In the genomic region with DNA sequence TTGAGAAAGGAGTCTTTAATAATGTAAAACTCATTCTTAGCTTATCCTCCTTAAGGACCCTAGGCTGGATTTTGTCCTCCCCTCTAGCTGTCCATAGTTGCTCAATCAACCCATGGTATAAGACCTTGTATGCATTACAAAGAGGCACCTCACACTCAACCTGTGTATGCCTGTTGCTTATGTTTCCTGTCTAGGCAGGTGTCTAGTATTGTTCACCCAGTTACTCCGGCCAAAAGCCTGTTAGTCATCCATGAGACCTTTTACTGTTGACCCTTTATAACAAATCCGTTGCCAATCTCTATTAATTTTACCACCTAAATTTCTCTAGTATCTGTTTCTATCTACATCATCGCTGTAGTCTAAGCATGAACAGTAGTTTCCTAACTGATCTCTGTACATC, we compare ENCODE assay signal across 12 cellular contexts. TPM values are rescaled to one million over a fixed set of nuclear protein-coding genes. Genes with fewer than 3 reads are reported as not detected.
A peak's percentile ranks its signal among the peaks of the same experiment; 100 is the strongest.
DNase-seq lines count a peak whose midpoint lies in the region; ATAC-seq and TF ChIP-seq lines count a peak whose summit lies in the region.
"Had no signal": no experiment of that assay in that cellular context is flagged by ENCODE, and none has a peak within 500 bp of the region (broad histone marks: within the 10 kb centered on the region; RNA-seq: fewer than 3 reads in every experiment).

No MANE protein-coding gene starts in this region.

- H3K4me2 ChIP-seq in DOHH2 (ENCODE audit: low read length), result peak overlapping the region; percentile 74

- H3K27ac ChIP-seq in DOHH2 (ENCODE audit: low read depth, low read length), result no peak overlapping the region
- H3K27ac ChIP-seq: gastroesophageal sphincter had no signal

- peaks cover 5% of the 10 kb centered on the region; the same call in 1 of the 2 replicates for H3F3A ChIP-seq in DOHH2 (ENCODE audit: control insufficient read depth, insufficient read depth)

- ATAC-seq in GM19438 (IDR thresholded peaks at IDR 0.05; ENCODE audit: low read depth, unreplicated experiment) (peak; percentile 27), HG03095 (IDR thresholded peaks at IDR 0.05; ENCODE audit: unreplicated experiment) (peak; percentile 28)
- ATAC-seq: activated CD8-positive, alpha-beta T cell treated with anti-CD3 and anti-CD28 coated beads for 36 hours; gastroesophageal sphincter had no signal

- peaks cover 69% of the 10 kb centered on the region for H3K36me3 ChIP-seq in DOHH2 (ENCODE audit: control insufficient read depth, low read length)

- H3K27me3 ChIP-seq in DOHH2 (ENCODE audit: control insufficient read depth, low read length), result no peaks in the 10 kb centered on the region
- H3K27me3 ChIP-seq: gastroesophageal sphincter had no signal

- no peaks in the 10 kb centered on the region for H4K20me1 ChIP-seq in DOHH2 (ENCODE audit: control insufficient read depth, insufficient read depth, low read depth, low read length)

- H3K4me1 Mint-ChIP-seq in brain, result peaks cover 60% of the 10 kb centered on the region

- H3K27me3 Mint-ChIP-seq in brain, result no peaks in the 10 kb centered on the region
- H3K27me3 Mint-ChIP-seq: activated CD8-positive, alpha-beta T cell treated with anti-CD3 and anti-CD28 coated beads for 36 hours had no signal

- TF ChIP-seq CTCF in DOHH2 (IDR thresholded peaks at IDR 0.05; ENCODE audit: low read depth, low read length, poor library complexity, severe bottlenecking) (no peak), brain (conservative IDR thresholded peaks at IDR 0.05) (no peak)

- H3K36me3 Mint-ChIP-seq in brain, result peaks cover 42% of the 10 kb centered on the region

- peaks cover 58% of the 10 kb centered on the region for H3K79me2 ChIP-seq in DOHH2 (ENCODE audit: control insufficient read depth, low read length)

- H3K27ac Mint-ChIP-seq in brain, result peak overlapping the region in 3 of 5 experiments; percentile 50 to 64 (median 55)
- H3K27ac Mint-ChIP-seq: activated CD8-positive, alpha-beta T cell treated with anti-CD3 and anti-CD28 coated beads for 36 hours had no signal

- H3K4me3 Mint-ChIP-seq in brain, result peak overlapping the region in 3 of 5 experiments; percentile 31 to 97 (median 96)
- H3K4me3 Mint-ChIP-seq: activated CD8-positive, alpha-beta T cell treated with anti-CD3 and anti-CD28 coated beads for 36 hours had no signal

- no peaks in the 10 kb centered on the region for H3K9me2 ChIP-seq in DOHH2 (replicated peaks; ENCODE audit: control insufficient read depth, low read length)

- H3K9me3 Mint-ChIP-seq in brain, result peaks cover 0 to 2% (median 0%) of the 10 kb centered on the region in 5 experiments
- H3K9me3 Mint-ChIP-seq: activated CD8-positive, alpha-beta T cell treated with anti-CD3 and anti-CD28 coated beads for 36 hours had no signal

- H3K4me1 ChIP-seq in DOHH2 (ENCODE audit: control insufficient read depth, low read length), result peaks cover 47% of the 10 kb centered on the region

- no peaks in the 10 kb centered on the region for H3K9me3 ChIP-seq in DOHH2 (ENCODE audit: control insufficient read depth, insufficient read depth, low read length)
- H3K9me3 ChIP-seq: gastroesophageal sphincter had no signal

- DNase-seq in HuH-7.5 (ENCODE audit: low spot score) (no peak), activated T-cell treated with anti-CD3 and anti-CD28 coated beads for 4 hours (no peak), AG08396 (ENCODE audit: low spot score) (no peak)
- no peak for DNase-seq in activated CD4-positive, alpha-beta T cell treated with anti-CD3 and anti-CD28 coated beads for 4 hours
- DNase-seq: activated CD8-positive, alpha-beta T cell treated with anti-CD3 and anti-CD28 coated beads for 36 hours; Kasumi-1; trophoblast cell had no signal

- H3K4me3 ChIP-seq in DOHH2 (ENCODE audit: low read length), result peak overlapping the region; percentile 13; the same call in 1 of the 2 replicates
- H3K4me3 ChIP-seq: gastroesophageal sphincter had no signal

RNA-seq across cellular contexts. Expression of a gene that starts 3.7 kb away (rescaled TPM):
- 21.0 TPM for polyA plus RNA-seq in brain (ENCODE audit: insufficient read depth, low read depth, low replicate concordance)
